8 cellular contexts compared by ENCODE assay signal in the genomic region with DNA sequence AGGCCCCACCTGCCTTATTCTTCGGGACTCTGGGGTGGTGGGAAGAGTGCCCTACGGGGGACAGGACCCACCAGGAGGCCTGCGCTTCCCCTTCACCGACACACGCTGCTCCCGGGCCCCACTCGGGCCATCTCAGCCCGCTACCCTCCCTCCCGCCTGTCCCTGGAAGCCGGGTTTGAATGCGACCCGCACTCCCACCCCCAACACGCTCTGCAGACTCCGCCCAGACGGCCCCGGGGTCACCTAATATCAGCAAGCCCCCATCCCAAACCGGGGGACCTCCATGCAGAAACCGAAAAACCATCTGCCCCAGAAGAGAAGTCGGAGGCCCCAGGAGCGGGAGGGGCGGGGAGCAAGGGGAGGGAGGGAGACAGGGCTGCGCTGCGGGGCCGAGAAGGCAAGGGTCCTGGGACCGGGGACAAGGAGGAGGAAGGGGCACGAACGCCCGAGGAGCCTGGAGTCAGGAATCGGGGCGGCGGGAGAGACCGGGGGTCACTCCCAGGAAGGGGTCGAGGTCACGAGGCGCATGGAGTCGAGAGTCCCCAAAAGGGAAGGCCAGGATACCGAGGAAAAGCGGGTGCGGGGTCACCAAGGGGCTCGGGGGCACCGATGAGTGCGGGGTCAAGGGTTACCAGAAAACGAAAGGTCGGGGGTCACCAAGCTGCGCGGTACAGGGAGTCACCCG. TPM values are rescaled to one million over a fixed set of nuclear protein-coding genes. Genes with fewer than 3 reads are reported as not detected.
A peak's percentile ranks its signal among the peaks of the same experiment; 100 is the strongest.
DNase-seq lines count a peak whose midpoint lies in the region; ATAC-seq, FAIRE-seq and TF ChIP-seq lines count a peak whose summit lies in the region.

No MANE protein-coding gene starts in this region.

- peak overlapping the region; percentile 92 for H3K27ac Mint-ChIP-seq in activated naive CD8-positive, alpha-beta T cell treated with anti-CD3 and anti-CD28 coated beads, Interleukin-2, amount 50 U/mL, for 24 hours

- peaks cover 53% of the 10 kb centered on the region for H3K79me2 ChIP-seq in ACC112 (ENCODE audit: control insufficient read depth, insufficient read depth, low read length, unreplicated experiment)

- H3K9ac ChIP-seq in HUES48 (ENCODE audit: low read depth, low read length), result peak overlapping the region; percentile 45; the same call in 1 of the 2 replicates
- H3K9ac ChIP-seq in iPS-15b (ENCODE audit: low read depth, low read length), result peak overlapping the region; percentile 87

- H3K27ac ChIP-seq in ACC112 (ENCODE audit: low read depth, low read length) (peak overlapping the region; percentile 75), HUES48 (ENCODE audit: low read depth, low read length) (peak overlapping the region; percentile 84), small intestine (ENCODE audit: low read depth in 1 of 2, low read length in 1 of 2) (peak overlapping the region; percentile 91 to 94)

- TF ChIP-seq CTCF in GM10248 (IDR thresholded peaks at IDR 0.05; ENCODE audit: control extremely low read depth, extremely low read depth, low read depth, missing control alignments), result no peak

- 1 to 3% (median 2%) methylated on average over 47 of the region's 47 CpGs for WGBS in small intestine, 3 donors

- CTCF ChIA-PET in GM10248 (lab: Yijun Ruan, JAX), result no interaction called here

- peaks cover 36% of the 10 kb centered on the region for H3K4me1 Mint-ChIP-seq in activated naive CD8-positive, alpha-beta T cell treated with anti-CD3 and anti-CD28 coated beads, Interleukin-2, amount 50 U/mL, for 24 hours

- H3K36me3 ChIP-seq in ACC112 (ENCODE audit: insufficient read depth, low read length), result no peaks in the 10 kb centered on the region
- no peaks in the 10 kb centered on the region for H3K36me3 ChIP-seq in HUES48 (ENCODE audit: control insufficient read depth, insufficient read depth, low read length)
- H3K36me3 ChIP-seq in iPS-15b (ENCODE audit: control insufficient read depth, insufficient read depth, low read length), result peaks cover 3% of the 10 kb centered on the region
- no peaks in the 10 kb centered on the region for H3K36me3 ChIP-seq in small intestine (ENCODE audit: control insufficient read depth in 2 of 2, insufficient read depth in 2 of 2, low read length in 2 of 2)

- no peaks in the 10 kb centered on the region for H3K9me3 Mint-ChIP-seq in activated naive CD8-positive, alpha-beta T cell treated with anti-CD3 and anti-CD28 coated beads, Interleukin-2, amount 50 U/mL, for 24 hours

- H3K27me3 ChIP-seq in ACC112 (ENCODE audit: insufficient read depth, low read length), result no peaks in the 10 kb centered on the region
- H3K27me3 ChIP-seq in HUES48 (ENCODE audit: control insufficient read depth, insufficient read depth, low read length), result no peaks in the 10 kb centered on the region
- H3K27me3 ChIP-seq in iPS-15b (ENCODE audit: control insufficient read depth, insufficient read depth, low read length), result no peaks in the 10 kb centered on the region
- no peaks in the 10 kb centered on the region for H3K27me3 ChIP-seq in small intestine (ENCODE audit: control insufficient read depth in 2 of 2, insufficient read depth in 2 of 2, low read length in 2 of 2)

- no peak overlapping the region for H2AFZ ChIP-seq in ACC112 (ENCODE audit: low read length, unreplicated experiment)

- H3K4me1 ChIP-seq in ACC112 (ENCODE audit: control insufficient read depth, insufficient read depth, low read length, unreplicated experiment) (peaks cover 45% of the 10 kb centered on the region), HUES48 (ENCODE audit: control insufficient read depth, insufficient read depth, low read length) (peaks cover 8% of the 10 kb centered on the region; the same call in 1 of the 2 replicates), iPS-15b (ENCODE audit: control insufficient read depth, insufficient read depth, low read length) (peaks cover 2% of the 10 kb centered on the region), small intestine (ENCODE audit: control insufficient read depth in 2 of 2, insufficient read depth in 1 of 2, low read depth in 1 of 2, low read length in 1 of 2) (peaks cover 0 to 2% of the 10 kb centered on the region in 2 donors)

- FAIRE-seq in small intestine (lab: Jason Lieb, UNC), result no peak

- peak overlapping the region; percentile 86 for H3K4me3 Mint-ChIP-seq in activated naive CD8-positive, alpha-beta T cell treated with anti-CD3 and anti-CD28 coated beads, Interleukin-2, amount 50 U/mL, for 24 hours

- ATAC-seq in activated naive CD8-positive, alpha-beta T cell treated with anti-CD3 and anti-CD28 coated beads, Interleukin-2, amount 50 U/mL, for 24 hours, result no peak
- no peak for ATAC-seq in GM19467 (IDR thresholded peaks at IDR 0.05; ENCODE audit: unreplicated experiment)

- peak; percentile 25 for DNase-seq in activated naive CD8-positive, alpha-beta T cell treated with anti-CD3 and anti-CD28 coated beads, Interleukin-2, amount 50 U/mL, for 24 hours
- DNase-seq in small intestine, result peak; percentile 46
- DNase-seq in HuH-7 (ENCODE audit: low spot score), result no peak
- no peak for DNase-seq in GM10248 (ENCODE audit: extremely low spot score)

- POLR2A ChIA-PET in GM10248 (lab: Yijun Ruan, JAX), result no interaction called here

- H3K4me3 ChIP-seq in ACC112 (ENCODE audit: low read depth, low read length) (peak overlapping the region; percentile 96), HUES48 (ENCODE audit: low read depth, low read length) (peak overlapping the region; percentile 89), iPS-15b (ENCODE audit: low read depth, low read length) (peak overlapping the region; percentile 82), small intestine (ENCODE audit: low read depth in 1 of 2, low read length in 2 of 2) (peak overlapping the region; percentile 92 to 93)

- H3K9me3 ChIP-seq in HUES48 (ENCODE audit: control insufficient read depth, insufficient read depth, low read length) (no peaks in the 10 kb centered on the region), iPS-15b (ENCODE audit: control insufficient read depth, insufficient read depth, low read length) (no peaks in the 10 kb centered on the region), small intestine (ENCODE audit: control insufficient read depth, low read depth) (no peaks in the 10 kb centered on the region)

- H3K36me3 Mint-ChIP-seq in activated naive CD8-positive, alpha-beta T cell treated with anti-CD3 and anti-CD28 coated beads, Interleukin-2, amount 50 U/mL, for 24 hours (ENCODE audit: low read depth), result peaks cover 6% of the 10 kb centered on the region

- no peaks in the 10 kb centered on the region for H3K27me3 Mint-ChIP-seq in activated naive CD8-positive, alpha-beta T cell treated with anti-CD3 and anti-CD28 coated beads, Interleukin-2, amount 50 U/mL, for 24 hours

RNA-seq across cellular contexts. Expression of gene SBNO2, which starts 0.8 kb away (rescaled TPM):
- polyA plus RNA-seq in small intestine, result 10 to 100 TPM; 19.7 to 32.1 (median 19.7) TPM

RNA-seq across cellular contexts. Expression of gene STK11, which starts 32.3 kb away (rescaled TPM):
- 10 to 100 TPM; 65.8 to 86.2 (median 66.9) TPM for polyA plus RNA-seq in small intestine

Comparison
In these comparisons a context has a peak if more than half of its experiments do, and no peak if none do; other contexts are left out.
1. DNase-seq: peak in activated naive CD8-positive, alpha-beta T cell treated with anti-CD3 and anti-CD28 coated beads, Interleukin-2, amount 50 U/mL, for 24 hours (single experiment) and small intestine (single experiment); none in HuH-7 (single experiment) and GM10248 (single experiment).
2. Peak in every context shown above with its lines, with median percentiles within 50 percentile points of each other: H3K27ac ChIP-seq and H3K4me3 ChIP-seq.